31 cellular contexts compared by ENCODE assay signal in the genomic region with DNA sequence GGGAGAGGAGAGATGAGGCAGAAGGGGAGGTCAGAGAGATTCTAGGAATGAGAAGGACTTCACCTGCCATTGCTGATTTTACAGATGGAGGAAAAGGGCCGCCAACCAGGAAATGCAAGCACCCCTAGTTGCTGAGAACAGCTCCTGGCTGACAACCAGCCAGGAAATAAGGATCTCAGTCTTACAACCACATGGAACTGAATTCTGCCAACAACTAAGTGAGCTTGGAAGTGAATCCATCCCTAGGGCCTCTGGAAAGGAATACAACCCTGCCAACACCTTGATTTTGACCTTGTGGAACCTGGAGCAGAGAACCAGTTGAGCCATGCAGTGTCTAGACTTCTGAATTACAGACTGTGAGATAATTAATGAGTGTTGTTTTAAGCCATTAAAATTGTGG.
"Had no signal": no experiment of that assay in that cellular context is flagged by ENCODE, and none has a peak within 500 bp of the region (broad histone marks: within the 10 kb centered on the region; RNA-seq: fewer than 3 reads in every experiment).

No MANE protein-coding gene starts in this region.

- ATAC-seq: natural killer cell; right cardiac atrium; sciatic nerve; stimulated activated naive B cell treated with anti-CD40 and anti-IgM and Interleukin-4, amounts not matched to agents 10 μg/mL and 1 μg/mL and 100 μg/mL, for 72 hours; stimulated activated naive CD8-positive, alpha-beta T cell treated with anti-CD3 and anti-CD28 coated beads, Interleukin-15, Interleukin-2, amounts not matched to agents 100 U/mL and 50 U/mL, for 24 hours had no signal

- H3K36me3 Mint-ChIP-seq: immature natural killer cell, mesothelial cell of epicardium, naive B cell, natural killer cell, neural progenitor cell had no signal

- H3K27ac Mint-ChIP-seq: immature natural killer cell; mesothelial cell of epicardium; natural killer cell; nephron progenitor cell; neural progenitor cell; progenitor cell of endocrine pancreas; stimulated activated naive B cell treated with anti-CD40 and anti-IgM and Interleukin-4, amounts not matched to agents 10 μg/mL and 1 μg/mL and 100 μg/mL, for 72 hours had no signal

- H3K4me3 ChIP-seq: left ventricle myocardium inferior, lung, neural progenitor cell, skin epidermis, stomach, testis, thyroid gland, transverse colon, upper lobe of left lung, vagina had no signal

- H3K36me3 ChIP-seq: left ventricle myocardium inferior, neural progenitor cell, neutrophil, stomach, thyroid gland, transverse colon, upper lobe of left lung, vagina had no signal

- H3K4me3 Mint-ChIP-seq: immature natural killer cell; mesothelial cell of epicardium; naive B cell; natural killer cell; nephron progenitor cell; neural progenitor cell; stimulated activated naive B cell treated with anti-CD40 and anti-IgM and Interleukin-4, amounts not matched to agents 10 μg/mL and 1 μg/mL and 100 μg/mL, for 72 hours had no signal

- H3K9ac ChIP-seq: neural progenitor cell, parathyroid adenoma had no signal

- H3K4me1 Mint-ChIP-seq: mesothelial cell of epicardium; naive B cell; natural killer cell; nephron progenitor cell; neural progenitor cell; stimulated activated naive B cell treated with anti-CD40 and anti-IgM and Interleukin-4, amounts not matched to agents 10 μg/mL and 1 μg/mL and 100 μg/mL, for 72 hours had no signal

- H3K79me2 ChIP-seq: parathyroid adenoma had no signal

- H3K27me3 Mint-ChIP-seq: naive B cell; progenitor cell of endocrine pancreas; stimulated activated naive B cell treated with anti-CD40 and anti-IgM and Interleukin-4, amounts not matched to agents 10 μg/mL and 1 μg/mL and 100 μg/mL, for 72 hours had no signal

- H3K27me3 ChIP-seq: neural progenitor cell, neutrophil, stomach, testis, thyroid gland, transverse colon, upper lobe of left lung, vagina had no signal

- H3K27ac ChIP-seq: left ventricle myocardium inferior, neural progenitor cell, neutrophil, parathyroid adenoma, skin epidermis, stomach, testis, thyroid gland, transverse colon, upper lobe of left lung, vagina had no signal

- H3K4me1 ChIP-seq: left ventricle myocardium inferior, neural progenitor cell, parathyroid adenoma, stomach, testis, thyroid gland, transverse colon, upper lobe of left lung, vagina had no signal

- H3K9me3 ChIP-seq: neutrophil, testis, thyroid gland, transverse colon, vagina had no signal

- DNase-seq: hypothalamus; immature natural killer cell; kidney; left ventricle myocardium inferior; mesendoderm; naive B cell; natural killer cell; nephron progenitor cell; occipital lobe; retina; right cardiac atrium; stimulated activated CD4-positive, alpha-beta T cell treated with anti-CD3 and anti-CD28 coated beads, Interleukin-12 subunit alpha, Interleukin-12 subunit beta, amount 100 ng/mL, for 4 hours; stimulated activated CD4-positive, alpha-beta T cell treated with anti-CD3 and anti-CD28 coated beads, Interleukin-15, amount 100 ng/mL, for 24 hours; stimulated activated CD4-positive, alpha-beta T cell treated with anti-CD3 and anti-CD28 coated beads, Interleukin-2, amount 100 ng/mL, for 24 hours; stimulated activated CD4-positive, alpha-beta T cell treated with anti-CD3 and anti-CD28 coated beads, Interleukin-4, amount 100 ng/mL, for 1 hour; stimulated activated naive B cell treated with anti-CD40 and anti-IgM and Interleukin-4, amounts not matched to agents 10 μg/mL and 1 μg/mL and 100 μg/mL, for 72 hours; stimulated activated naive CD8-positive, alpha-beta T cell treated with anti-CD3 and anti-CD28 coated beads, Interleukin-15, Interleukin-2, amounts not matched to agents 100 U/mL and 50 U/mL, for 24 hours; stomach; testis; thyroid gland; transverse colon; upper lobe of left lung had no signal

- H2AFZ ChIP-seq: neural progenitor cell, parathyroid adenoma had no signal

- H3K9me3 Mint-ChIP-seq: stimulated activated naive B cell treated with anti-CD40 and anti-IgM and Interleukin-4, amounts not matched to agents 10 μg/mL and 1 μg/mL and 100 μg/mL, for 72 hours had no signal

- H3K4me2 ChIP-seq: neural progenitor cell had no signal
